Comparison of ENCODE assay signal across 8 cellular contexts in the genomic region with DNA sequence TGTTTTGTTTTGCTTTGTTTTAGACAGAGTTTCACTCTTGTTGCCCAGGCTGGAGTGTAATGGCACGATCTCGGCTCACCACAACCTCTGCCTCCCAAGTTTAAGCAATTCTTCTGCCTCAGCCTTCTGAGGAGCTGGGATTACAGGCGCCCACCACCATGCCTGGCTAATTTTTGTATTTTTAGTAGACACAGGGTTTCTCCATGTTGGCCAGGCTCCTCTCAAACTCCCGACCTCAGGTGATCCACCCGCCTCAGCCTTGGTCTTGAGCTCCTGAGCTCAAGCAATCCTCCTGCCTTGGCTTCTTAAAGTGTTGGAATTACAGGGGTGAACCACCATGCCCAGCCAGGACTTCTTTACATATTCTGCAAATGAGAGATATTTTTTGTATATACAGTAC. TPM values are rescaled to one million over a fixed set of nuclear protein-coding genes. Genes with fewer than 3 reads are reported as not detected.
A peak's percentile ranks its signal among the peaks of the same experiment; 100 is the strongest.
DNase-seq lines count a peak whose midpoint lies in the region; ATAC-seq and TF ChIP-seq lines count a peak whose summit lies in the region.
"Not testable (repeated sequence)": the region's sequence is repeated elsewhere in the genome, so short reads cannot be mapped to it uniquely, and the experiment has no call there.

No MANE protein-coding gene starts in this region.

- not testable (repeated sequence) for H3K36me3 Mint-ChIP-seq in MCF 10A (ENCODE audit: insufficient read depth, unreplicated experiment); immature natural killer cell; neural progenitor cell; stimulated activated effector memory CD8-positive, alpha-beta T cell treated with anti-CD3 and anti-CD28 coated beads, Interleukin-12 subunit alpha, Interleukin-12 subunit beta, amount 100 ng/mL, for 72 hours

- not testable (repeated sequence) for H4K20me1 ChIP-seq in neural progenitor cell (ENCODE audit: low read depth)

- peak overlapping the region; percentile 75 for H3K4me3 Mint-ChIP-seq in MCF 10A (ENCODE audit: unreplicated experiment)
- H3K4me3 Mint-ChIP-seq in immature natural killer cell, result peak overlapping the region in 4 of 5 donors; percentile 78 to 86 (median 82)
- peak overlapping the region; percentile 86 for H3K4me3 Mint-ChIP-seq in neural progenitor cell
- peak overlapping the region; percentile 75 for H3K4me3 Mint-ChIP-seq in stimulated activated effector memory CD8-positive, alpha-beta T cell treated with anti-CD3 and anti-CD28 coated beads, Interleukin-12 subunit alpha, Interleukin-12 subunit beta, amount 100 ng/mL, for 72 hours

- not testable (repeated sequence) for H3K79me2 ChIP-seq in ACC112 (ENCODE audit: control insufficient read depth, insufficient read depth, low read length, unreplicated experiment); neural progenitor cell (ENCODE audit: low read depth)

- not testable (repeated sequence) for BruUV-seq in MCF 10A (replicated peaks; lab: Mats Ljungman, UMichigan)

- H3K27me3 Mint-ChIP-seq in MCF 10A (ENCODE audit: insufficient read depth, unreplicated experiment); immature natural killer cell (ENCODE audit: low read depth in 3 of 3); neural progenitor cell (ENCODE audit: insufficient read depth, low read depth): not testable (repeated sequence)

- not testable (repeated sequence) for H3K9me3 Mint-ChIP-seq in MCF 10A (ENCODE audit: unreplicated experiment); immature natural killer cell; neural progenitor cell; stimulated activated effector memory CD8-positive, alpha-beta T cell treated with anti-CD3 and anti-CD28 coated beads, Interleukin-12 subunit alpha, Interleukin-12 subunit beta, amount 100 ng/mL, for 72 hours

- not testable (repeated sequence) for H3K27me3 ChIP-seq in ACC112 (ENCODE audit: insufficient read depth, low read length); Peyer's patch
- H3K27me3 ChIP-seq in neural progenitor cell, result peaks cover 14% of the 10 kb centered on the region

- H3K27ac ChIP-seq in ACC112 (ENCODE audit: low read depth, low read length); HEK293 (ENCODE audit: extremely low read depth, low read depth, low read length); Peyer's patch; neural progenitor cell: not testable (repeated sequence)

- peak overlapping the region; percentile 90 for H3K4me3 ChIP-seq in ACC112 (ENCODE audit: low read depth, low read length)
- H3K4me3 ChIP-seq in HEK293 (ENCODE audit: low read depth, low read length); Peyer's patch; neural progenitor cell: not testable (repeated sequence)

- not testable (repeated sequence) for H2AFZ ChIP-seq in ACC112 (ENCODE audit: low read length, unreplicated experiment); neural progenitor cell (replicated peaks)

- not testable (repeated sequence) for H3K4me1 Mint-ChIP-seq in MCF 10A (ENCODE audit: insufficient read depth, unreplicated experiment); stimulated activated effector memory CD8-positive, alpha-beta T cell treated with anti-CD3 and anti-CD28 coated beads, Interleukin-12 subunit alpha, Interleukin-12 subunit beta, amount 100 ng/mL, for 72 hours
- peaks cover 20 to 21% of the 10 kb centered on the region in 2 donors for H3K4me1 Mint-ChIP-seq in immature natural killer cell
- H3K4me1 Mint-ChIP-seq in neural progenitor cell, result peaks cover 21% of the 10 kb centered on the region

- not testable (repeated sequence) for H3K9me3 ChIP-seq in HEK293 (ENCODE audit: control insufficient read depth, insufficient read depth, low read depth, low read length); Peyer's patch; neural progenitor cell (ENCODE audit: low read depth)

- H3K36me3 ChIP-seq in ACC112 (ENCODE audit: insufficient read depth, low read length); HEK293 (ENCODE audit: control insufficient read depth in 2 of 2, insufficient read depth in 1 of 2, low read length in 2 of 2); Peyer's patch; neural progenitor cell: not testable (repeated sequence)

- intact Hi-C loops in MCF 10A (cut with micrococcal nuclease), result not testable (repeated sequence)

- not testable (repeated sequence) for H3F3A ChIP-seq in neural progenitor cell (ENCODE audit: low read depth)

- ATAC-seq in stimulated activated effector memory CD8-positive, alpha-beta T cell treated with anti-CD3 and anti-CD28 coated beads, Interleukin-12 subunit alpha, Interleukin-12 subunit beta, amount 100 ng/mL, for 72 hours, result not testable (repeated sequence)

- peak overlapping the region; percentile 88 for H3K4me2 ChIP-seq in neural progenitor cell

- POLR2A ChIA-PET in HEK293 (lab: Yijun Ruan, JAX), result interaction anchor here (0.6 to 2.6 kb wide), 2 partner anchors 20 to 21 kb away, joined by 3 to 41 read pairs; no protein-coding TSS in a partner anchor
- POLR2A ChIA-PET in MCF 10A (lab: Yijun Ruan, JAX), result interaction anchor here (0.7 to 5.8 kb wide), 10 partner anchors 9 to 233 kb away, joined by 3 to 128 read pairs (median 14); a partner anchor contains a TSS

- not testable (repeated sequence) for H3K9ac ChIP-seq in neural progenitor cell

- not testable (repeated sequence) for TF ChIP-seq CTCF in HEK293 (tag by site-specific recombination; IDR thresholded peaks at IDR 0.05); Peyer's patch (IDR thresholded peaks at IDR 0.05); MCF 10A (IDR thresholded peaks at IDR 0.05; ENCODE audit: unreplicated experiment); neural progenitor cell (IDR thresholded peaks at IDR 0.05)

- not testable (repeated sequence) for H3K27ac Mint-ChIP-seq in MCF 10A (ENCODE audit: low read depth, unreplicated experiment); neural progenitor cell; stimulated activated effector memory CD8-positive, alpha-beta T cell treated with anti-CD3 and anti-CD28 coated beads, Interleukin-12 subunit alpha, Interleukin-12 subunit beta, amount 100 ng/mL, for 72 hours
- peak overlapping the region in 4 of 6 donors; percentile 89 to 95 (median 93) for H3K27ac Mint-ChIP-seq in immature natural killer cell

- CTCF ChIA-PET in HEK293 (lab: Yijun Ruan, JAX), result interaction anchor here (0.6 to 7.2 kb wide), 5 partner anchors 16 to 70 kb away, joined by 3 to 101 read pairs (median 7); no protein-coding TSS in a partner anchor
- CTCF ChIA-PET in MCF 10A (lab: Yijun Ruan, JAX), result interaction anchor here (1.1 to 6.0 kb wide), 3 partner anchors 22 to 29 kb away, joined by 3 to 36 read pairs (median 12); no protein-coding TSS in a partner anchor

- DNase-seq in Peyer's patch, result peak in 2 of 3 donors; percentile 24 to 45
- peak; percentile 4 for DNase-seq in activated T-cell treated with anti-CD3 and anti-CD28 coated beads, Interleukin-2, amount 50 U/mL, for 1 hour
- not testable (repeated sequence) for DNase-seq in MCF 10A (ENCODE audit: unreplicated experiment); immature natural killer cell; neural progenitor cell (ENCODE audit: low spot score); stimulated activated effector memory CD8-positive, alpha-beta T cell treated with anti-CD3 and anti-CD28 coated beads, Interleukin-12 subunit alpha, Interleukin-12 subunit beta, amount 100 ng/mL, for 72 hours (ENCODE audit: low spot score in 2 of 2)

- not testable (repeated sequence) for H3K4me1 ChIP-seq in ACC112 (ENCODE audit: control insufficient read depth, insufficient read depth, low read length, unreplicated experiment); HEK293 (ENCODE audit: control insufficient read depth, insufficient read depth, low read length)
- peaks cover 0 to 22% (median 2%) of the 10 kb centered on the region in 4 donors for H3K4me1 ChIP-seq in Peyer's patch
- H3K4me1 ChIP-seq in neural progenitor cell, result peaks cover 13% of the 10 kb centered on the region

- not testable (repeated sequence) for TF ChIP-seq POLR2A in Peyer's patch (IDR thresholded peaks at IDR 0.05)

TF ChIP-seq in HEK293, 187 proteins besides CTCF, POLR2A, EP300 and RAD21 (continues in another document):
- TF ChIP-seq ZNF335 (tag by site-specific recombination; conservative IDR thresholded peaks at IDR 0.05), result peak; percentile 84

RNA-seq across cellular contexts. Expression of a gene that starts 57.5 kb away (rescaled TPM):
- total RNA-seq in Peyer's patch (not detected), MCF 10A (2022) (0.28 and 0.39 TPM in 2 replicates), neural progenitor cell (ENCODE audit: low replicate concordance) (1.8 and 3.5 TPM in 2 replicates)
- not detected for polyA plus RNA-seq in immature natural killer cell
